Comparison of ENCODE assay signal across 23 cellular contexts in the genomic region with DNA sequence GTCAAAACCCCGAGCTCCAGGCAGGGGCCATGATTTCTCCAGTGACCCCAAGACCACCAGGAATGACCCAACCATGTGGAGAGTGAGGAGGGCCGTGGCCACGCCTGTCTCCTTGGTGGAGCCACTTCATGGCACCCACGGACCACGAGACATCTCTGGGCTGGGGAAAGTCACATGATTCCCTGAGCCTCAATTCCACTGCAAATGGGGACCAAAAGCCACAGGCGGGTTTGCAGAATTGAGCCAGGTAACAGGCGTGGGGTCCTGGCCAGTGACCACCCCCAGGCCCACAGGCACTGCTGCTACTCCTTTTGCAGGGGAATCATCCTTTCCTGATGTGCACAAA.
"Had no signal": no experiment of that assay in that cellular context is flagged by ENCODE, and none has a peak within 500 bp of the region (broad histone marks: within the 10 kb centered on the region; RNA-seq: fewer than 3 reads in every experiment).

No MANE protein-coding gene starts in this region.

- H3K4me1 ChIP-seq: SJCRH30 had no signal

- H3K4me3 ChIP-seq: cardiac muscle cell, MG63, SJCRH30 had no signal

- H3K27me3 Mint-ChIP-seq: activated naive CD8-positive, alpha-beta T cell treated with anti-CD3 and anti-CD28 coated beads for 36 hours had no signal

- H3K36me3 ChIP-seq: brain microvascular endothelial cell, cardiac muscle cell, MG63, SJCRH30 had no signal

- H3K4me1 Mint-ChIP-seq: activated naive CD4-positive, alpha-beta T cell treated with anti-CD3 and anti-CD28 coated beads, Interleukin-2, amount 10 ng/mL, durations not matched to agents 7 days and 5 days; activated naive CD8-positive, alpha-beta T cell treated with anti-CD3 and anti-CD28 coated beads for 36 hours had no signal

- H3K27ac ChIP-seq: brain microvascular endothelial cell, cardiac muscle cell, SJCRH30 had no signal

- H3K9me3 Mint-ChIP-seq: activated naive CD4-positive, alpha-beta T cell treated with anti-CD3 and anti-CD28 coated beads, Interleukin-2, amount 10 ng/mL, durations not matched to agents 7 days and 5 days; activated naive CD8-positive, alpha-beta T cell treated with anti-CD3 and anti-CD28 coated beads for 36 hours; activated T-cell treated with anti-CD3 and anti-CD28 coated beads, Interleukin-2, amount 50 U/mL, for 4 hours; T-helper 1 cell treated with Interleukin-12 subunit alpha and Interleukin-12 subunit beta and Interleukin-4 antibody, amounts not matched to agents 30 μg/mL and 1 μg/mL, for 36 hours; WTC11 had no signal

- H3K9me3 ChIP-seq: MG63, SJCRH30 had no signal

- H3K27me3 ChIP-seq: brain microvascular endothelial cell, cardiac muscle cell, MG63, SJCRH30 had no signal

- DNase-seq: activated CD4-positive, alpha-beta T cell treated with anti-CD3 and anti-CD28 coated beads for 48 hours; activated CD4-positive, alpha-beta T cell treated with anti-CD3 and anti-CD28 coated beads, Interleukin-2, amount 50 U/mL, for 4 hours; activated CD4-positive, CD25-positive, alpha-beta regulatory T cell treated with anti-CD3 and anti-CD28 coated beads, Interleukin-2, amount 50 U/mL, for 72 hours; activated CD8-positive, alpha-beta memory T cell treated with anti-CD3 and anti-CD28 coated beads, Interleukin-2, amount 50 U/mL, for 48 hours; activated CD8-positive, alpha-beta T cell treated with anti-CD3 and anti-CD28 coated beads, Interleukin-2, amount 10 ng/mL, durations not matched to agents 7 days and 5 days; activated gamma-delta T cell treated with Interleukin-2 at 50 U/mL for 16 hours; activated naive CD4-positive, alpha-beta T cell treated with anti-CD3 and anti-CD28 coated beads, Interleukin-2, amount 10 ng/mL, durations not matched to agents 7 days and 5 days; activated naive CD8-positive, alpha-beta T cell treated with anti-CD3 and anti-CD28 coated beads for 36 hours; activated T-cell treated with anti-CD3 and anti-CD28 coated beads, Interleukin-2, amount 50 U/mL, for 4 hours; brain microvascular endothelial cell; MG63; MV-4-11; NCI-H1694 treated with DMSO at 0.1 percent for 48 hours; NCI-H2029 treated with DMSO at 0.1 percent for 48 hours; NCI-H510A treated with DMSO at 0.1 percent for 48 hours; NK-92 treated with Interleukin-12 subunit alpha and Interleukin-12 subunit beta, amount 100 ng/mL, for 24 hours; OCI-M1; Right ventricle myocardium superior; RPMI8226; SJCRH30 had no signal

- H3K4me3 Mint-ChIP-seq: activated CD8-positive, alpha-beta T cell treated with anti-CD3 and anti-CD28 coated beads, Interleukin-2, amount 10 ng/mL, durations not matched to agents 7 days and 5 days; activated naive CD4-positive, alpha-beta T cell treated with anti-CD3 and anti-CD28 coated beads, Interleukin-2, amount 10 ng/mL, durations not matched to agents 7 days and 5 days; activated naive CD8-positive, alpha-beta T cell treated with anti-CD3 and anti-CD28 coated beads for 36 hours; activated T-cell treated with anti-CD3 and anti-CD28 coated beads, Interleukin-2, amount 50 U/mL, for 4 hours; T-helper 1 cell treated with Interleukin-12 subunit alpha and Interleukin-12 subunit beta and Interleukin-4 antibody, amounts not matched to agents 30 μg/mL and 1 μg/mL, for 36 hours; WTC11 had no signal

- ATAC-seq: activated CD8-positive, alpha-beta T cell treated with anti-CD3 and anti-CD28 coated beads, Interleukin-2, amount 10 ng/mL, durations not matched to agents 7 days and 5 days; activated T-cell treated with anti-CD3 and anti-CD28 coated beads, Interleukin-2, amount 50 U/mL, for 4 hours; WTC11 had no signal

- H3K36me3 Mint-ChIP-seq: activated naive CD4-positive, alpha-beta T cell treated with anti-CD3 and anti-CD28 coated beads, Interleukin-2, amount 10 ng/mL, durations not matched to agents 7 days and 5 days; activated naive CD8-positive, alpha-beta T cell treated with anti-CD3 and anti-CD28 coated beads for 36 hours; WTC11 had no signal

- H3K27ac Mint-ChIP-seq: activated CD8-positive, alpha-beta T cell treated with anti-CD3 and anti-CD28 coated beads, Interleukin-2, amount 10 ng/mL, durations not matched to agents 7 days and 5 days; activated naive CD4-positive, alpha-beta T cell treated with anti-CD3 and anti-CD28 coated beads, Interleukin-2, amount 10 ng/mL, durations not matched to agents 7 days and 5 days; activated naive CD8-positive, alpha-beta T cell treated with anti-CD3 and anti-CD28 coated beads for 36 hours; T-helper 1 cell treated with Interleukin-12 subunit alpha and Interleukin-12 subunit beta and Interleukin-4 antibody, amounts not matched to agents 30 μg/mL and 1 μg/mL, for 36 hours; WTC11 had no signal
